2 cellular contexts compared by ENCODE assay signal in genomic region chr5:165626161-165626560, GRCh38.
TF ChIP-seq lines count a peak whose summit lies in the region.

No MANE protein-coding gene starts in this region.

TF ChIP-seq in GM23338, 12 proteins besides CTCF, POLR2A, EP300 and RAD21:
- TF ChIP-seq REST (IDR thresholded peaks at IDR 0.05; ENCODE audit: unreplicated experiment) (no peak), ZNF462 (CRISPR knock-in tag; IDR thresholded peaks at IDR 0.05) (no peak), STAT1 (IDR thresholded peaks at IDR 0.05; ENCODE audit: unreplicated experiment) (no peak)

TF ChIP-seq in IMR-90, 13 proteins besides CTCF, POLR2A, EP300 and RAD21:
- TF ChIP-seq CEBPB (IDR thresholded peaks at IDR 0.05; ENCODE audit: low read depth, low read length), result no peak
- TF ChIP-seq ELK1 (IDR thresholded peaks at IDR 0.05; ENCODE audit: borderline replicate concordance, low read depth, low read length), result no peak
- TF ChIP-seq SMC3 (IDR thresholded peaks at IDR 0.05; ENCODE audit: low read depth, low read length), result no peak
- TF ChIP-seq USF2 (IDR thresholded peaks at IDR 0.05; ENCODE audit: low read depth, low read length), result no peak
- no peak for TF ChIP-seq MAZ (IDR thresholded peaks at IDR 0.05; ENCODE audit: borderline replicate concordance, low read depth, low read length)
- TF ChIP-seq MXI1 (IDR thresholded peaks at IDR 0.05; ENCODE audit: borderline replicate concordance, low read depth, low read length), result no peak
- TF ChIP-seq CHD1 (IDR thresholded peaks at IDR 0.05; ENCODE audit: low read depth, low read length), result no peak
- TF ChIP-seq BHLHE40 (IDR thresholded peaks at IDR 0.05; ENCODE audit: low read depth, low read length), result no peak
- TF ChIP-seq NFE2L2 (IDR thresholded peaks at IDR 0.05; ENCODE audit: low read depth, low read length), result no peak
- no peak for TF ChIP-seq MAFK (IDR thresholded peaks at IDR 0.05; ENCODE audit: low read depth, low read length)
- no peak for TF ChIP-seq RCOR1 (IDR thresholded peaks at IDR 0.05; ENCODE audit: insufficient replicate concordance, low read length)
- TF ChIP-seq RFX5 (IDR thresholded peaks at IDR 0.05; ENCODE audit: low read depth, low read length), result no peak
- TF ChIP-seq FOS (IDR thresholded peaks at IDR 0.05; ENCODE audit: low read depth, low read length), result no peak
